Comparison of ENCODE assay signal across 20 cellular contexts in genomic region chr19:40335101-40335500, GRCh38. TPM values are rescaled to one million over a fixed set of nuclear protein-coding genes. Genes with fewer than 3 reads are reported as not detected.
DNase-seq lines count a peak whose midpoint lies in the region; ATAC-seq, FAIRE-seq and TF ChIP-seq lines count a peak whose summit lies in the region.
"Had no signal": no experiment of that assay in that cellular context is flagged by ENCODE, and none has a peak within 500 bp of the region (broad histone marks: within the 10 kb centered on the region; RNA-seq: fewer than 3 reads in every experiment).

No MANE protein-coding gene starts in this region.

- CTCF ChIA-PET in Panc1 (lab: Charles Lee), result interaction anchor here (0.6 to 26.0 kb wide), 9 partner anchors 14 to 365 kb away, joined by 3 to 498 read pairs (median 8); partner anchors contain the start of gene TTC9B

- H3K9me3 Mint-ChIP-seq in activated T-helper 1 cell treated with anti-CD3 and anti-CD28 coated beads, Interleukin-12 subunit alpha, Interleukin-12 subunit beta, Interleukin-2, Interleukin-4 antibody, amounts not matched to agents 30 ng/mL and 10 ng/mL and 1 ng/mL, durations not matched to agents 14 hours and 24 hours and 36 hours, result no peaks in the 10 kb centered on the region
- H3K9me3 Mint-ChIP-seq: CD4-positive, alpha-beta memory T cell; H9 had no signal

- H3K36me3 Mint-ChIP-seq in activated T-helper 1 cell treated with anti-CD3 and anti-CD28 coated beads, Interleukin-12 subunit alpha, Interleukin-12 subunit beta, Interleukin-2, Interleukin-4 antibody, amounts not matched to agents 30 ng/mL and 10 ng/mL and 1 ng/mL, durations not matched to agents 14 hours and 24 hours and 36 hours (ENCODE audit: low read depth), result peaks cover 17% of the 10 kb centered on the region

- no peaks in the 10 kb centered on the region for H3K27me3 Mint-ChIP-seq in activated T-helper 1 cell treated with anti-CD3 and anti-CD28 coated beads, Interleukin-12 subunit alpha, Interleukin-12 subunit beta, Interleukin-2, Interleukin-4 antibody, amounts not matched to agents 30 ng/mL and 10 ng/mL and 1 ng/mL, durations not matched to agents 14 hours and 24 hours and 36 hours (ENCODE audit: insufficient read depth)
- H3K27me3 Mint-ChIP-seq: CD4-positive, alpha-beta memory T cell had no signal

- intact Hi-C loops in Panc1 (cut with micrococcal nuclease; ENCODE audit: unreplicated experiment) (no loop called here), kidney (cut with DNase I) (no loop called here)
- intact Hi-C loops in activated T-helper 1 cell treated with anti-CD3 and anti-CD28 coated beads, Interleukin-12 subunit alpha, Interleukin-12 subunit beta, Interleukin-2, Interleukin-4 antibody, amounts not matched to agents 30 ng/mL and 10 ng/mL and 1 ng/mL, durations not matched to agents 14 hours and 24 hours and 36 hours (cut with micrococcal nuclease), result no loop called here

- no peak overlapping the region for H3K27ac Mint-ChIP-seq in activated T-helper 1 cell treated with anti-CD3 and anti-CD28 coated beads, Interleukin-12 subunit alpha, Interleukin-12 subunit beta, Interleukin-2, Interleukin-4 antibody, amounts not matched to agents 30 ng/mL and 10 ng/mL and 1 ng/mL, durations not matched to agents 14 hours and 24 hours and 36 hours
- H3K27ac Mint-ChIP-seq: CD4-positive, alpha-beta memory T cell; H9 had no signal

- H3K9me3 ChIP-seq in Panc1 (ENCODE audit: control insufficient read depth, insufficient read depth, low read depth, low read length), result no peaks in the 10 kb centered on the region
- H3K9me3 ChIP-seq in kidney (ENCODE audit: control insufficient read depth in 1 of 2, low read length in 2 of 2), result no peaks in the 10 kb centered on the region

- H3K36me3 ChIP-seq in Panc1 (ENCODE audit: control insufficient read depth, insufficient read depth, low read length) (no peaks in the 10 kb centered on the region), kidney (ENCODE audit: control insufficient read depth in 1 of 2, insufficient read depth in 2 of 2, low read length in 2 of 2) (peaks cover 11 to 18% of the 10 kb centered on the region in 2 donors)

- H3K4me3 ChIP-seq in Panc1 (ENCODE audit: low read depth in 2 of 2, low read length in 2 of 2) (no peak overlapping the region), kidney (ENCODE audit: low read length in 2 of 2) (no peak overlapping the region)
- H3K4me3 ChIP-seq: GM23248 had no signal

- H3K27ac ChIP-seq in Panc1 (ENCODE audit: low read length) (no peak overlapping the region), kidney (ENCODE audit: low read depth in 2 of 2, low read length in 2 of 2) (no peak overlapping the region)
- H3K27ac ChIP-seq: GM23248 had no signal

- no peak overlapping the region for H3K9ac ChIP-seq in kidney (ENCODE audit: low read length in 2 of 2)
- H3K9ac ChIP-seq: GM23248 had no signal

- POLR2A ChIA-PET in Panc1 (lab: Charles Lee), result interaction anchor here (0.6 to 1.1 kb wide), 12 partner anchors 13 to 688 kb away, joined by 3 to 15 read pairs (median 4); no protein-coding TSS in a partner anchor

- TF ChIP-seq CTCF in Panc1 (IDR thresholded peaks at IDR 0.05) (no peak), kidney (IDR thresholded peaks at IDR 0.05; ENCODE audit: borderline replicate concordance, extremely low read depth, insufficient read depth) (no peak)

- H3K27me3 ChIP-seq in Panc1 (ENCODE audit: control insufficient read depth, insufficient read depth, low read length), result peaks cover 2% of the 10 kb centered on the region; the same call in 1 of the 2 replicates

- H3K4me3 Mint-ChIP-seq in activated T-helper 1 cell treated with anti-CD3 and anti-CD28 coated beads, Interleukin-12 subunit alpha, Interleukin-12 subunit beta, Interleukin-2, Interleukin-4 antibody, amounts not matched to agents 30 ng/mL and 10 ng/mL and 1 ng/mL, durations not matched to agents 14 hours and 24 hours and 36 hours, result no peak overlapping the region
- H3K4me3 Mint-ChIP-seq: CD4-positive, alpha-beta memory T cell; H9 had no signal

- no peaks in the 10 kb centered on the region for H3K4me1 Mint-ChIP-seq in activated T-helper 1 cell treated with anti-CD3 and anti-CD28 coated beads, Interleukin-12 subunit alpha, Interleukin-12 subunit beta, Interleukin-2, Interleukin-4 antibody, amounts not matched to agents 30 ng/mL and 10 ng/mL and 1 ng/mL, durations not matched to agents 14 hours and 24 hours and 36 hours (ENCODE audit: low read depth)

- BruUV-seq in Panc1 (replicated peaks; lab: Mats Ljungman, UMichigan), result no TSS peak

- peak; percentile 39 for ATAC-seq in Panc1
- ATAC-seq in GM18907 (IDR thresholded peaks at IDR 0.05; ENCODE audit: unreplicated experiment), result no peak
- ATAC-seq: HCT116 had no signal

- no peaks in the 10 kb centered on the region for H3K4me1 ChIP-seq in Panc1 (ENCODE audit: control insufficient read depth, insufficient read depth, low read length)
- no peaks in the 10 kb centered on the region for H3K4me1 ChIP-seq in kidney (ENCODE audit: control insufficient read depth in 1 of 2, insufficient read depth in 1 of 2, low read depth in 1 of 2, low read length in 2 of 2)

- in situ Hi-C loops in Panc1 (cut with HindIII; ENCODE audit: low pct_unique_long_range_greater_than_20kb, low sequenced_read_pairs), result loop anchor here (25.0 kb wide), 1 partner anchor 1673 kb away; no protein-coding TSS in a partner anchor

- FAIRE-seq in kidney (lab: Jason Lieb, UNC), result no peak
- FAIRE-seq: G401.6, GM12892, GM19239, H1 had no signal

- DNase-seq in Panc1 (ENCODE audit: low read depth, low spot score) (no peak), dermis blood vessel endothelial cell (peak; percentile 60), kidney (peak; percentile 6), putamen (ENCODE audit: low spot score) (no peak), DMS53 (lab: John Stamatoyannopoulos, UW) (no peak)
- DNase-seq in activated T-helper 1 cell treated with anti-CD3 and anti-CD28 coated beads, Interleukin-12 subunit alpha, Interleukin-12 subunit beta, Interleukin-2, Interleukin-4 antibody, amounts not matched to agents 30 ng/mL and 10 ng/mL and 1 ng/mL, durations not matched to agents 14 hours and 24 hours and 36 hours (ENCODE audit: low spot score), result no peak
- DNase-seq: C1 segment of cervical spinal cord; Calu3; CD4-positive, alpha-beta memory T cell; COR-L47; DND-41; GM23248; H9 had no signal

RNA-seq across cellular contexts. Expression of gene C19orf47, which starts 13.1 kb away (rescaled TPM):
- total RNA-seq in Panc1 (2021; ENCODE audit: unreplicated experiment), result 29.0 TPM
- polyA plus RNA-seq in Panc1 (2012; ENCODE audit: insufficient read length), result 36.8 TPM
- 5.3 and 9.2 TPM in 2 replicates for total RNA-seq in dermis blood vessel endothelial cell
- total RNA-seq in kidney, result 12.9 TPM
- polyA plus RNA-seq in kidney (ENCODE audit: insufficient read depth, low read depth, low replicate concordance), result 13.0 TPM
- total RNA-seq in activated T-helper 1 cell treated with anti-CD3 and anti-CD28 coated beads, Interleukin-12 subunit alpha, Interleukin-12 subunit beta, Interleukin-2, Interleukin-4 antibody, amounts not matched to agents 30 ng/mL and 10 ng/mL and 1 ng/mL, durations not matched to agents 14 hours and 24 hours and 36 hours, result 26.4 and 28.1 TPM in 2 replicates

RNA-seq across cellular contexts. Expression of gene PLD3, which starts 13.4 kb away (rescaled TPM):
- total RNA-seq in Panc1 (2021; ENCODE audit: unreplicated experiment) (81.8 TPM), dermis blood vessel endothelial cell (173 and 228 TPM in 2 replicates), kidney (207 TPM)
- polyA plus RNA-seq in Panc1 (2012; ENCODE audit: insufficient read length), result 166 TPM
- 175 TPM for polyA plus RNA-seq in kidney (ENCODE audit: insufficient read depth, low read depth, low replicate concordance)
- total RNA-seq in activated T-helper 1 cell treated with anti-CD3 and anti-CD28 coated beads, Interleukin-12 subunit alpha, Interleukin-12 subunit beta, Interleukin-2, Interleukin-4 antibody, amounts not matched to agents 30 ng/mL and 10 ng/mL and 1 ng/mL, durations not matched to agents 14 hours and 24 hours and 36 hours, result 45.0 and 45.3 TPM in 2 replicates

RNA-seq across cellular contexts. Expression of gene AKT2, which starts 50.0 kb away (rescaled TPM):
- total RNA-seq in Panc1 (2021; ENCODE audit: unreplicated experiment), result 2,376 TPM
- 2,447 TPM for polyA plus RNA-seq in Panc1 (2012; ENCODE audit: insufficient read length)
- 37.3 and 45.8 TPM in 2 replicates for total RNA-seq in dermis blood vessel endothelial cell
- total RNA-seq in kidney, result 154 TPM
- 75.0 TPM for polyA plus RNA-seq in kidney (ENCODE audit: insufficient read depth, low read depth, low replicate concordance)
- total RNA-seq in activated T-helper 1 cell treated with anti-CD3 and anti-CD28 coated beads, Interleukin-12 subunit alpha, Interleukin-12 subunit beta, Interleukin-2, Interleukin-4 antibody, amounts not matched to agents 30 ng/mL and 10 ng/mL and 1 ng/mL, durations not matched to agents 14 hours and 24 hours and 36 hours, result 160 and 170 TPM in 2 replicates

RNA-seq across cellular contexts. Expression of gene HIPK4, which starts 54.9 kb away (rescaled TPM):
- total RNA-seq in Panc1 (2021; ENCODE audit: unreplicated experiment) (0.13 TPM), dermis blood vessel endothelial cell (under 0.01 and 0.05 TPM in 2 replicates), kidney (0.09 TPM)
- polyA plus RNA-seq in Panc1 (2012; ENCODE audit: insufficient read length), result 0.15 TPM
- not detected for polyA plus RNA-seq in kidney (ENCODE audit: insufficient read depth, low read depth, low replicate concordance)
- total RNA-seq in activated T-helper 1 cell treated with anti-CD3 and anti-CD28 coated beads, Interleukin-12 subunit alpha, Interleukin-12 subunit beta, Interleukin-2, Interleukin-4 antibody, amounts not matched to agents 30 ng/mL and 10 ng/mL and 1 ng/mL, durations not matched to agents 14 hours and 24 hours and 36 hours, result not detected in 2 replicates
- total RNA-seq: A172; CD4-positive, alpha-beta memory T cell had no signal
- polyA plus RNA-seq: CD4-positive, alpha-beta memory T cell had no signal

Comparison
In these comparisons a context has a peak if more than half of its experiments do, and no peak if none do; other contexts are left out.
1. DNase-seq: peak in dermis blood vessel endothelial cell (single experiment) and kidney (single experiment); none in Panc1 (single experiment), activated T-helper 1 cell treated with anti-CD3 and anti-CD28 coated beads, Interleukin-12 subunit alpha, Interleukin-12 subunit beta, Interleukin-2, Interleukin-4 antibody, amounts not matched to agents 30 ng/mL and 10 ng/mL and 1 ng/mL, durations not matched to agents 14 hours and 24 hours and 36 hours (single experiment), putamen (single experiment) and DMS53 (single experiment).
2. RNA of gene AKT2, which starts 50.0 kb away (total RNA-seq): 2,376 TPM in Panc1 (single experiment); 160 to 170 TPM in activated T-helper 1 cell treated with anti-CD3 and anti-CD28 coated beads, Interleukin-12 subunit alpha, Interleukin-12 subunit beta, Interleukin-2, Interleukin-4 antibody, amounts not matched to agents 30 ng/mL and 10 ng/mL and 1 ng/mL, durations not matched to agents 14 hours and 24 hours and 36 hours, 154 TPM in kidney (single experiment) and 37.3 to 45.8 TPM in dermis blood vessel endothelial cell; every median in the first group is over 10 times any median in the second.